In the genomic region with DNA sequence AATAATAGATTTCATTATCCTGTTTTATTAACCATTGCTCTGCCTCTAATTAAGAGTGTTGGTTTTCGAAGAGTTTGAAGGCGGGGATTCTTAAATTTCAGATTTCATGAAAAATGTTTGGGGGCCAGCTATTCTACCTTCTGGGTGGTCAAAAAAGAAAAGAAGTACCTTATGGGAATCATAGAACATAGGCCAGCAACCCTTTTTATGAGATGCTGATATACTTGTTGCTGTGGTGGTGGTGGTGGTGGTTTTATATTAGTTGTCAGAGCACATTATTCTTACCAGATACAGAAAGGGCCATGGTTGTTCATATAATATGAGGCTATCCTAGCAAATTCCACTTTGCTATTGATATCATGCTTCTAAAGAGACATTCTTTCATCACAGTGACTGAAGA, we compare ENCODE assay signal across 13 cellular contexts. TPM values are rescaled to one million over a fixed set of nuclear protein-coding genes. Genes with fewer than 3 reads are reported as not detected.
DNase-seq lines count a peak whose midpoint lies in the region; ATAC-seq and TF ChIP-seq lines count a peak whose summit lies in the region.
"Had no signal": no experiment of that assay in that cellular context is flagged by ENCODE, and none has a peak within 500 bp of the region (broad histone marks: within the 10 kb centered on the region; RNA-seq: fewer than 3 reads in every experiment).

No MANE protein-coding gene starts in this region.

- no peak overlapping the region for H4K8ac ChIP-seq in mesenchymal stem cell (ENCODE audit: low read length)

- H3K36me3 Mint-ChIP-seq in activated naive CD4-positive, alpha-beta T cell treated with anti-CD3 and anti-CD28 coated beads, Interleukin-2, amount 10 ng/mL, durations not matched to agents 7 days and 5 days: peaks cover 26% of the 10 kb centered on the region
- peaks cover 39% of the 10 kb centered on the region for H3K36me3 Mint-ChIP-seq in activated CD8-positive, alpha-beta T cell treated with anti-CD3 and anti-CD28 coated beads, Interleukin-2, amount 10 ng/mL, durations not matched to agents 7 days and 5 days (ENCODE audit: low read depth)

- TF ChIP-seq CTCF in tibial artery (IDR thresholded peaks at IDR 0.05): no peak

- H2AK5ac ChIP-seq in mesenchymal stem cell (ENCODE audit: low read length, severe bottlenecking): no peak overlapping the region

- no peak overlapping the region for H2BK120ac ChIP-seq in mesenchymal stem cell (ENCODE audit: low read depth, low read length)

- no peak overlapping the region for H3K23ac ChIP-seq in mesenchymal stem cell (ENCODE audit: low read length in 2 of 2)

- H2BK5ac ChIP-seq in mesenchymal stem cell (ENCODE audit: low read depth, low read length, poor library complexity, severe bottlenecking): no peak overlapping the region

- intact Hi-C loops in tibial artery (cut with DNase I; ENCODE audit: low total_unique reads): no loop called here
- intact Hi-C loops in Right ventricle myocardium superior (cut with DNase I): no loop called here

- H2AFZ ChIP-seq in mesenchymal stem cell (ENCODE audit: low read depth, low read length): no peak overlapping the region

- H2BK15ac ChIP-seq in mesenchymal stem cell (ENCODE audit: low read depth, poor library complexity, severe bottlenecking): no peak overlapping the region

- H3K27ac Mint-ChIP-seq in activated naive CD4-positive, alpha-beta T cell treated with anti-CD3 and anti-CD28 coated beads, Interleukin-2, amount 10 ng/mL, durations not matched to agents 7 days and 5 days: peak overlapping the region; percentile 8
- H3K27ac Mint-ChIP-seq in activated CD8-positive, alpha-beta T cell treated with anti-CD3 and anti-CD28 coated beads, Interleukin-2, amount 10 ng/mL, durations not matched to agents 7 days and 5 days: peak overlapping the region; percentile 82

- no peaks in the 10 kb centered on the region for H3K9me3 ChIP-seq in mesenchymal stem cell (ENCODE audit: control insufficient read depth, low read length)
- H3K9me3 ChIP-seq in tibial artery: no peaks in the 10 kb centered on the region
- H3K9me3 ChIP-seq: mucosa of descending colon, Peyer's patch, vagina had no signal

- DNase-seq in activated naive CD4-positive, alpha-beta T cell treated with anti-CD3 and anti-CD28 coated beads, Interleukin-2, amount 10 ng/mL, durations not matched to agents 7 days and 5 days: no peak
- DNase-seq in activated naive CD4-positive, alpha-beta T cell treated with anti-CD3 and anti-CD28 coated beads, Interleukin-2, amount 50 U/mL, for 16 hours: no peak
- DNase-seq in activated CD8-positive, alpha-beta T cell treated with anti-CD3 and anti-CD28 coated beads, Interleukin-2, amount 10 ng/mL, durations not matched to agents 7 days and 5 days: no peak
- DNase-seq in mesenchymal stem cell (no peak), tibial artery (no peak), Right ventricle myocardium superior (no peak), dedifferentiated amniotic fluid mesenchymal stem cell (ENCODE audit: extremely low spot score) (no peak)
- DNase-seq: caudate nucleus, mucosa of descending colon, Peyer's patch had no signal

- peak overlapping the region in 1 of 2 experiments; percentile 99 for H3K4me3 ChIP-seq in mesenchymal stem cell (ENCODE audit: insufficient read depth in 1 of 2, low read depth in 1 of 2, low read length in 2 of 2)
- H3K4me3 ChIP-seq in tibial artery: no peak overlapping the region
- H3K4me3 ChIP-seq: mucosa of descending colon, vagina had no signal

- H3K27ac ChIP-seq in mesenchymal stem cell (ENCODE audit: low read length, poor library complexity, severe bottlenecking) (no peak overlapping the region), tibial artery (peak overlapping the region; percentile 4 to 96)

- H3K18ac ChIP-seq in mesenchymal stem cell (ENCODE audit: low read depth in 1 of 2, low read length in 2 of 2): no peak overlapping the region

- no peak overlapping the region for H4K91ac ChIP-seq in mesenchymal stem cell (ENCODE audit: low read length)

- no peak overlapping the region for H2BK12ac ChIP-seq in mesenchymal stem cell (ENCODE audit: low read length in 2 of 2)

- peaks cover 2% of the 10 kb centered on the region for H3K79me1 ChIP-seq in mesenchymal stem cell (replicated peaks; ENCODE audit: low read length, poor library complexity, severe bottlenecking)

- H3K36me3 ChIP-seq in mesenchymal stem cell (ENCODE audit: control insufficient read depth in 1 of 2, insufficient read depth in 2 of 2, low read depth in 1 of 2, low read length in 2 of 2) (peaks cover 0 to 6% of the 10 kb centered on the region in 2 experiments), tibial artery (no peaks in the 10 kb centered on the region)
- H3K36me3 ChIP-seq: Peyer's patch, vagina had no signal

- H3K4me2 ChIP-seq in mesenchymal stem cell (ENCODE audit: low read length, poor library complexity, severe bottlenecking): no peak overlapping the region

- no peak overlapping the region for H3K14ac ChIP-seq in mesenchymal stem cell (ENCODE audit: low read length in 2 of 2)

- peaks cover 3% of the 10 kb centered on the region for H3K4me1 ChIP-seq in mesenchymal stem cell (ENCODE audit: control insufficient read depth, insufficient read depth, low read depth, low read length)
- H3K4me1 ChIP-seq in tibial artery: peaks cover 0 to 67% (median 39%) of the 10 kb centered on the region in 4 donors

- WGBS in mesenchymal stem cell: 96% methylated on average over 2 of the region's 2 CpGs

- ATAC-seq in activated CD8-positive, alpha-beta T cell treated with anti-CD3 and anti-CD28 coated beads, Interleukin-2, amount 10 ng/mL, durations not matched to agents 7 days and 5 days: no peak
- ATAC-seq in Right ventricle myocardium superior (ENCODE audit: poor library complexity) (no peak), GM18870 (IDR thresholded peaks at IDR 0.05; ENCODE audit: unreplicated experiment) (no peak)
- ATAC-seq: esophagus mucosa, mucosa of descending colon had no signal

- H3K4ac ChIP-seq in mesenchymal stem cell (ENCODE audit: low read depth in 1 of 2, low read length in 2 of 2): no peak overlapping the region

- peak overlapping the region; percentile 100 for H3K9ac ChIP-seq in mesenchymal stem cell (ENCODE audit: low read length)

- H3K27me3 ChIP-seq in mesenchymal stem cell (ENCODE audit: control insufficient read depth in 1 of 2, insufficient read depth in 1 of 2, low read length in 2 of 2): no peaks in the 10 kb centered on the region
- no peaks in the 10 kb centered on the region for H3K27me3 ChIP-seq in tibial artery
- H3K27me3 ChIP-seq: Peyer's patch, vagina had no signal

- peak overlapping the region; percentile 91 for H3K4me3 Mint-ChIP-seq in activated naive CD4-positive, alpha-beta T cell treated with anti-CD3 and anti-CD28 coated beads, Interleukin-2, amount 10 ng/mL, durations not matched to agents 7 days and 5 days
- H3K4me3 Mint-ChIP-seq in activated CD8-positive, alpha-beta T cell treated with anti-CD3 and anti-CD28 coated beads, Interleukin-2, amount 10 ng/mL, durations not matched to agents 7 days and 5 days: peak overlapping the region; percentile 73

- H3K9me3 Mint-ChIP-seq in activated naive CD4-positive, alpha-beta T cell treated with anti-CD3 and anti-CD28 coated beads, Interleukin-2, amount 10 ng/mL, durations not matched to agents 7 days and 5 days: no peaks in the 10 kb centered on the region
- no peaks in the 10 kb centered on the region for H3K9me3 Mint-ChIP-seq in activated CD8-positive, alpha-beta T cell treated with anti-CD3 and anti-CD28 coated beads, Interleukin-2, amount 10 ng/mL, durations not matched to agents 7 days and 5 days (ENCODE audit: insufficient read depth)

- peaks cover 7% of the 10 kb centered on the region for H3K27me3 Mint-ChIP-seq in activated naive CD4-positive, alpha-beta T cell treated with anti-CD3 and anti-CD28 coated beads, Interleukin-2, amount 10 ng/mL, durations not matched to agents 7 days and 5 days
- no peaks in the 10 kb centered on the region for H3K27me3 Mint-ChIP-seq in activated CD8-positive, alpha-beta T cell treated with anti-CD3 and anti-CD28 coated beads, Interleukin-2, amount 10 ng/mL, durations not matched to agents 7 days and 5 days (ENCODE audit: low read depth)

- CTCF ChIA-PET in activated naive CD4-positive, alpha-beta T cell treated with anti-CD3 and anti-CD28 coated beads, Interleukin-2, amount 10 ng/mL, durations not matched to agents 7 days and 5 days (lab: Charles Lee): interaction anchor here (0.8 to 3.0 kb wide), 3 partner anchors 50 to 68 kb away, joined by 3 to 10 read pairs (median 8); no protein-coding TSS in a partner anchor
- CTCF ChIA-PET in activated CD8-positive, alpha-beta T cell treated with anti-CD3 and anti-CD28 coated beads, Interleukin-2, amount 10 ng/mL, durations not matched to agents 7 days and 5 days (lab: Charles Lee): interaction anchor here (0.7 to 7.0 kb wide), 7 partner anchors 32 to 153 kb away, joined by 3 to 49 read pairs (median 13); a partner anchor contains a TSS

- H3K4me1 Mint-ChIP-seq in activated naive CD4-positive, alpha-beta T cell treated with anti-CD3 and anti-CD28 coated beads, Interleukin-2, amount 10 ng/mL, durations not matched to agents 7 days and 5 days: peaks cover 71% of the 10 kb centered on the region
- H3K4me1 Mint-ChIP-seq in activated CD8-positive, alpha-beta T cell treated with anti-CD3 and anti-CD28 coated beads, Interleukin-2, amount 10 ng/mL, durations not matched to agents 7 days and 5 days (ENCODE audit: low read depth): peaks cover 70% of the 10 kb centered on the region

- POLR2A ChIA-PET in activated CD8-positive, alpha-beta T cell treated with anti-CD3 and anti-CD28 coated beads, Interleukin-2, amount 10 ng/mL, durations not matched to agents 7 days and 5 days (lab: Charles Lee): interaction anchor here (10.9 kb wide), 1 partner anchor 40 kb away, joined by 230 read pairs; a partner anchor contains a TSS

RNA-seq across cellular contexts. Expression of a gene that starts 4.4 kb away (rescaled TPM):
- total RNA-seq in activated CD8-positive, alpha-beta T cell treated with anti-CD3 and anti-CD28 coated beads, Interleukin-2, amount 10 ng/mL, durations not matched to agents 7 days and 5 days: 10 to 100 TPM; 60.8 to 68.9 TPM
- polyA plus RNA-seq in mesenchymal stem cell (2013, experiment 1 of 2): 41.3 TPM
- polyA plus RNA-seq in mesenchymal stem cell (2013, experiment 2 of 2): 40.2 TPM
- 39.9 TPM for total RNA-seq in Right ventricle myocardium superior

RNA-seq across cellular contexts. Expression of a gene that starts 38.5 kb away (rescaled TPM):
- total RNA-seq in activated CD8-positive, alpha-beta T cell treated with anti-CD3 and anti-CD28 coated beads, Interleukin-2, amount 10 ng/mL, durations not matched to agents 7 days and 5 days: 100 to 1,000 TPM; 200 to 206 TPM
- 241 TPM for polyA plus RNA-seq in mesenchymal stem cell (2013, experiment 1 of 2)
- 246 TPM for polyA plus RNA-seq in mesenchymal stem cell (2013, experiment 2 of 2)
- total RNA-seq in Right ventricle myocardium superior: 521 TPM
